Comparison of ENCODE assay signal across 26 cellular contexts in the genomic region with DNA sequence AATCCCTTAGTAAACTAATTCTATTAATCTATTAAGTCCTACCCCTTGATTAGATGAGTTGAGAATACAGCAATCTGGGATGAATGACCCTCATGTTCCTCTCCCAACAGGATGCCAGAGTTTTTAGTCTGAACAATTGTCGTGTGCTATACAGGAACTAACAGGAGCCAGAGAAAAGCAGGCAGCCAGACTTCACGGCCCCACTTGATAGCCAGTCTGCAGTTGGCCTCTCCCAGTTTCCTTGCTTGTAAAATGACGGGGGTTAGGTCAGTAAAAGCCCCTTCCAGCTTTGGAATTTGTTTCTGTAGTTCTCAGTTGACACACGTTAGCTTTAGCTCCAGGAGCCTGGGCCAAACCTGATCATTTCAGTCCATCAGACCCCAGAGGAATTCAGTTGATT.
DNase-seq lines count a peak whose midpoint lies in the region; ATAC-seq, FAIRE-seq and TF ChIP-seq lines count a peak whose summit lies in the region.
"Had no signal": no experiment of that assay in that cellular context is flagged by ENCODE, and none has a peak within 500 bp of the region (broad histone marks: within the 10 kb centered on the region; RNA-seq: fewer than 3 reads in every experiment).

No MANE protein-coding gene starts in this region.

- H3K27me3 Mint-ChIP-seq in progenitor cell of endocrine pancreas = peaks cover 43% of the 10 kb centered on the region
- H3K27me3 Mint-ChIP-seq: CD4-positive, alpha-beta T cell had no signal

- H3K27ac ChIP-seq in heart right ventricle (peak overlapping the region in 3 of 10 donors; percentile 17 to 52 (median 49)), liver (ENCODE audit: low read depth in 1 of 2, low read length in 2 of 2) (no peak overlapping the region), HepG2 (ENCODE audit: extremely low read length, insufficient read depth, low read length) (no peak overlapping the region), right lobe of liver (no peak overlapping the region), osteoblast (ENCODE audit: low read depth, low read length) (no peak overlapping the region), gastrocnemius medialis (no peak overlapping the region)
- H3K27ac ChIP-seq: A549; BLaER1 treated with 17β-estradiol and CSF1 and Interleukin-3, amounts not matched to agents 10 nM and 100 nM had no signal

- no peak overlapping the region for H3K4me3 Mint-ChIP-seq in progenitor cell of endocrine pancreas (ENCODE audit: low read depth)
- H3K4me3 Mint-ChIP-seq: CD14-positive monocyte; CD4-positive, alpha-beta T cell; CD8-positive, alpha-beta memory T cell; GM23338; H9 had no signal

- no peak overlapping the region for H3K27ac Mint-ChIP-seq in progenitor cell of endocrine pancreas
- H3K27ac Mint-ChIP-seq: CD14-positive monocyte; CD4-positive, alpha-beta T cell; CD8-positive, alpha-beta memory T cell; GM23338; H9 had no signal

- intact Hi-C loops in heart right ventricle (cut with DNase I) (no loop called here), Right ventricle myocardium superior (cut with DNase I) (no loop called here), HepG2 (cut with micrococcal nuclease; ENCODE audit: unreplicated experiment) (no loop called here), right lobe of liver (cut with DNase I) (no loop called here), gastrocnemius medialis (cut with DNase I; ENCODE audit: low total_unique reads) (no loop called here)

- TF ChIP-seq RAD21 in liver (IDR thresholded peaks at IDR 0.05) (no peak), HepG2 (CRISPR knock-in tag; IDR thresholded peaks at IDR 0.05) (no peak)

- FAIRE-seq in HepG2 (lab: Jason Lieb, UNC) = no peak
- FAIRE-seq: A549, D721Med, GM12891, GM18507 had no signal

- CTCF ChIA-PET in HepG2 (lab: Yijun Ruan, JAX; ENCODE audit: low intra/inter-chr PET ratio, low total read pairs) = no interaction called here

- ATAC-seq in heart right ventricle = peak; percentile 17 to 74 (median 56)
- no peak for ATAC-seq in Right ventricle myocardium superior (ENCODE audit: poor library complexity)
- ATAC-seq in HepG2 = no peak
- peak; percentile 40 to 54 (median 45) for ATAC-seq in right lobe of liver
- ATAC-seq in gastrocnemius medialis = no peak
- ATAC-seq: A549, GM23338, HCT116 had no signal

- no peak for TF ChIP-seq EP300 in HepG2 (IDR thresholded peaks at IDR 0.05; ENCODE audit: low read depth in 2 of 2, low read length in 2 of 2)
- no peak for TF ChIP-seq EP300 in HepG2 (CRISPR knock-in tag; IDR thresholded peaks at IDR 0.05; ENCODE audit: borderline replicate concordance)

- peak in 1 of 2 donors; percentile 28 for DNase-seq in heart right ventricle
- no peak for DNase-seq in Right ventricle myocardium superior
- DNase-seq in HepG2 (ENCODE audit: low spot score) = no peak
- no peak for DNase-seq in right lobe of liver
- DNase-seq in osteoblast (ENCODE audit: insufficient read length, low spot score, missing footprints) = peak; percentile 65
- DNase-seq in progenitor cell of endocrine pancreas (ENCODE audit: low spot score, unreplicated experiment) = no peak
- no peak for DNase-seq in gastrocnemius medialis
- DNase-seq: 8988T; ACHN; AML-193; BE2C; CD4-positive, alpha-beta T cell; CD8-positive, alpha-beta memory T cell; DMS 273 treated with DMSO at 0.1 percent for 48 hours; DMS79 treated with DMSO at 0.1 percent for 48 hours; GF-D8; H9 had no signal

- H3K9me3 ChIP-seq in heart right ventricle = peaks cover 0 to 9% (median 0%) of the 10 kb centered on the region in 11 donors
- no peaks in the 10 kb centered on the region for H3K9me3 ChIP-seq in liver (ENCODE audit: control insufficient read depth in 4 of 4, low read length in 3 of 4)
- H3K9me3 ChIP-seq in HepG2 (ENCODE audit: low read length) = no peaks in the 10 kb centered on the region
- H3K9me3 ChIP-seq in right lobe of liver = no peaks in the 10 kb centered on the region
- no peaks in the 10 kb centered on the region for H3K9me3 ChIP-seq in osteoblast (ENCODE audit: low read depth, low read length)
- H3K9me3 ChIP-seq in gastrocnemius medialis = no peaks in the 10 kb centered on the region
- H3K9me3 ChIP-seq: A549, BE2C had no signal

- BruUV-seq in HepG2 (replicated peaks; lab: Mats Ljungman, UMichigan) = no TSS peak

- POLR2A ChIA-PET in HepG2 (lab: Yijun Ruan, JAX) = no interaction called here

- H4K20me1 ChIP-seq in HepG2 (ENCODE audit: insufficient read depth, low read length) (no peaks in the 10 kb centered on the region), osteoblast (ENCODE audit: insufficient read depth, low read length) (peaks cover 3% of the 10 kb centered on the region)
- H4K20me1 ChIP-seq: BLaER1 treated with 17β-estradiol and CSF1 and Interleukin-3, amounts not matched to agents 10 nM and 100 nM had no signal

- H3K9ac ChIP-seq in liver (ENCODE audit: low read depth in 1 of 2, low read length in 2 of 2) (no peak overlapping the region), HepG2 (ENCODE audit: insufficient read depth, low read depth, low read length) (no peak overlapping the region)
- H3K9ac ChIP-seq: BLaER1 treated with 17β-estradiol and CSF1 and Interleukin-3, amounts not matched to agents 10 nM and 100 nM had no signal

- H3K27me3 ChIP-seq in heart right ventricle = no peaks in the 10 kb centered on the region
- H3K27me3 ChIP-seq in liver (ENCODE audit: control insufficient read depth in 4 of 4, insufficient read depth in 4 of 4, low read length in 3 of 4) = no peaks in the 10 kb centered on the region
- peaks cover 0 to 41% of the 10 kb centered on the region in 2 experiments; a peak in 4 of 5 replicates for H3K27me3 ChIP-seq in HepG2 (ENCODE audit: control insufficient read depth in 1 of 2, insufficient read depth in 2 of 2, low read length in 2 of 2)
- H3K27me3 ChIP-seq in right lobe of liver = no peaks in the 10 kb centered on the region
- no peaks in the 10 kb centered on the region for H3K27me3 ChIP-seq in osteoblast (ENCODE audit: insufficient read depth, low read length)
- no peaks in the 10 kb centered on the region for H3K27me3 ChIP-seq in gastrocnemius medialis
- H3K27me3 ChIP-seq: BLaER1 treated with 17β-estradiol and CSF1 and Interleukin-3, amounts not matched to agents 10 nM and 100 nM had no signal

- no peak overlapping the region for H3K4me2 ChIP-seq in HepG2 (ENCODE audit: low read depth, low read length)
- no peak overlapping the region for H3K4me2 ChIP-seq in osteoblast (ENCODE audit: insufficient read depth, low read length)
- H3K4me2 ChIP-seq: A549; BLaER1 treated with 17β-estradiol and CSF1 and Interleukin-3, amounts not matched to agents 10 nM and 100 nM; GM23338 had no signal

- no peak for TF ChIP-seq POLR2A in HepG2 (IDR thresholded peaks at IDR 0.05; ENCODE audit: insufficient read depth in 1 of 2, low read depth in 2 of 2, low read length in 2 of 2)
- TF ChIP-seq POLR2A in right lobe of liver (IDR thresholded peaks at IDR 0.05) = no peak
- TF ChIP-seq POLR2A in gastrocnemius medialis (IDR thresholded peaks at IDR 0.05) = no peak

- no peaks in the 10 kb centered on the region for H3K79me2 ChIP-seq in HepG2 (ENCODE audit: insufficient read depth, low read length)
- H3K79me2 ChIP-seq in osteoblast (ENCODE audit: insufficient read depth, low read length) = no peaks in the 10 kb centered on the region

- no peak for TF ChIP-seq CTCF in heart right ventricle (IDR thresholded peaks at IDR 0.05)
- no peak for TF ChIP-seq CTCF in liver (IDR thresholded peaks at IDR 0.05; ENCODE audit: low read depth, low read length, missing input control)
- no peak for TF ChIP-seq CTCF in HepG2 (CRISPR knock-in tag; IDR thresholded peaks at IDR 0.05)
- no peak for TF ChIP-seq CTCF in right lobe of liver (IDR thresholded peaks at IDR 0.05)
- TF ChIP-seq CTCF in osteoblast (IDR thresholded peaks at IDR 0.05; ENCODE audit: extremely low read depth, low read depth, low read length) = no peak
- no peak for TF ChIP-seq CTCF in progenitor cell of endocrine pancreas (IDR thresholded peaks at IDR 0.05; ENCODE audit: unreplicated experiment)
- no peak for TF ChIP-seq CTCF in gastrocnemius medialis (IDR thresholded peaks at IDR 0.05 in 4 of 5, conservative IDR thresholded peaks at IDR 0.05 in 1 of 5)

- peaks cover 8 to 58% (median 29%) of the 10 kb centered on the region in 9 donors for H3K4me1 ChIP-seq in heart right ventricle
- H3K4me1 ChIP-seq in liver (ENCODE audit: control insufficient read depth in 4 of 4, insufficient read depth in 4 of 4, low read length in 3 of 4) = no peaks in the 10 kb centered on the region
- H3K4me1 ChIP-seq in HepG2 (ENCODE audit: insufficient read depth, low read length) = no peaks in the 10 kb centered on the region
- H3K4me1 ChIP-seq in right lobe of liver = no peaks in the 10 kb centered on the region
- H3K4me1 ChIP-seq in osteoblast (ENCODE audit: insufficient read depth, low read length) = no peaks in the 10 kb centered on the region
- H3K4me1 ChIP-seq in gastrocnemius medialis = no peaks in the 10 kb centered on the region
- H3K4me1 ChIP-seq: A549, BE2C had no signal

- peaks cover 11% of the 10 kb centered on the region for H3K4me1 Mint-ChIP-seq in progenitor cell of endocrine pancreas (ENCODE audit: low read depth)
- H3K4me1 Mint-ChIP-seq: CD8-positive, alpha-beta memory T cell had no signal

- no peaks in the 10 kb centered on the region for H3K9me3 Mint-ChIP-seq in progenitor cell of endocrine pancreas (ENCODE audit: low read depth)
- H3K9me3 Mint-ChIP-seq: CD4-positive, alpha-beta T cell; CD8-positive, alpha-beta memory T cell; GM23338; H9 had no signal

- in situ Hi-C loops in HepG2 (cut with HindIII; ENCODE audit: extremely low pct_ligation_motif_present, low pct_unique_long_range_greater_than_20kb) (no loop called here), gastrocnemius medialis (cut with MboI; ENCODE audit: low sequenced_read_pairs in 4 of 4) (no loop called here)

- peaks cover 0 to 57% (median 0%) of the 10 kb centered on the region in 9 donors for H3K36me3 ChIP-seq in heart right ventricle
- no peaks in the 10 kb centered on the region for H3K36me3 ChIP-seq in liver (ENCODE audit: control insufficient read depth in 4 of 4, insufficient read depth in 3 of 4, low read depth in 1 of 4, low read length in 3 of 4)
- H3K36me3 ChIP-seq in HepG2 (replicated peaks in 1 of 2; ENCODE audit: control insufficient read depth in 1 of 2, insufficient read depth in 2 of 2, low read length in 2 of 2) = no peaks in the 10 kb centered on the region
- no peaks in the 10 kb centered on the region for H3K36me3 ChIP-seq in right lobe of liver
- peaks cover 3% of the 10 kb centered on the region for H3K36me3 ChIP-seq in osteoblast (ENCODE audit: insufficient read depth, low read length)
- no peaks in the 10 kb centered on the region for H3K36me3 ChIP-seq in gastrocnemius medialis
- H3K36me3 ChIP-seq: BE2C; BLaER1 treated with 17β-estradiol and CSF1 and Interleukin-3, amounts not matched to agents 10 nM and 100 nM had no signal

- no peak overlapping the region for H3K4me3 ChIP-seq in heart right ventricle
- no peak overlapping the region for H3K4me3 ChIP-seq in liver (ENCODE audit: low read depth in 1 of 3, low read length in 3 of 3)
- H3K4me3 ChIP-seq in HepG2 (replicated peaks in 1 of 3; ENCODE audit: insufficient read depth in 1 of 3, low read depth in 2 of 3, low read length in 3 of 3) = no peak overlapping the region
- H3K4me3 ChIP-seq in right lobe of liver = no peak overlapping the region
- H3K4me3 ChIP-seq in osteoblast (ENCODE audit: insufficient read depth, low read length) = no peak overlapping the region
- no peak overlapping the region for H3K4me3 ChIP-seq in gastrocnemius medialis
- H3K4me3 ChIP-seq: A549; BLaER1 treated with 17β-estradiol and CSF1 and Interleukin-3, amounts not matched to agents 10 nM and 100 nM; GM23338 had no signal

- 56 to 59% methylated on average over 4 of the region's 4 CpGs for WGBS in heart right ventricle, 2 donors
- 61% methylated on average over 4 of the region's 4 CpGs for WGBS in liver
- 4% methylated on average over 3 of the region's 4 CpGs for WGBS in HepG2 (ENCODE audit: low lambda C conversion rate)
- WGBS in right lobe of liver (ENCODE audit: insufficient coverage, low coverage, low lambda C conversion rate, missing lambda C conversion rate) = 30% methylated on average over 4 of the region's 4 CpGs

- no peak overlapping the region for H2AFZ ChIP-seq in HepG2 (ENCODE audit: low read length)
- H2AFZ ChIP-seq in osteoblast (ENCODE audit: low read length) = no peak overlapping the region
- H2AFZ ChIP-seq: GM23338 had no signal

- H3K36me3 Mint-ChIP-seq in progenitor cell of endocrine pancreas (ENCODE audit: insufficient read depth) = no peaks in the 10 kb centered on the region
- H3K36me3 Mint-ChIP-seq: CD14-positive monocyte; CD8-positive, alpha-beta memory T cell had no signal

Comparison
In these comparisons a context has a peak if more than half of its experiments do, and no peak if none do; other contexts are left out.
1. ATAC-seq: peak in heart right ventricle (8 of 8) and right lobe of liver (4 of 4); none in Right ventricle myocardium superior (single experiment), HepG2 (single experiment) and gastrocnemius medialis (0 of 2).